Comparison of ENCODE assay signal across 1 cellular context in the genomic region with DNA sequence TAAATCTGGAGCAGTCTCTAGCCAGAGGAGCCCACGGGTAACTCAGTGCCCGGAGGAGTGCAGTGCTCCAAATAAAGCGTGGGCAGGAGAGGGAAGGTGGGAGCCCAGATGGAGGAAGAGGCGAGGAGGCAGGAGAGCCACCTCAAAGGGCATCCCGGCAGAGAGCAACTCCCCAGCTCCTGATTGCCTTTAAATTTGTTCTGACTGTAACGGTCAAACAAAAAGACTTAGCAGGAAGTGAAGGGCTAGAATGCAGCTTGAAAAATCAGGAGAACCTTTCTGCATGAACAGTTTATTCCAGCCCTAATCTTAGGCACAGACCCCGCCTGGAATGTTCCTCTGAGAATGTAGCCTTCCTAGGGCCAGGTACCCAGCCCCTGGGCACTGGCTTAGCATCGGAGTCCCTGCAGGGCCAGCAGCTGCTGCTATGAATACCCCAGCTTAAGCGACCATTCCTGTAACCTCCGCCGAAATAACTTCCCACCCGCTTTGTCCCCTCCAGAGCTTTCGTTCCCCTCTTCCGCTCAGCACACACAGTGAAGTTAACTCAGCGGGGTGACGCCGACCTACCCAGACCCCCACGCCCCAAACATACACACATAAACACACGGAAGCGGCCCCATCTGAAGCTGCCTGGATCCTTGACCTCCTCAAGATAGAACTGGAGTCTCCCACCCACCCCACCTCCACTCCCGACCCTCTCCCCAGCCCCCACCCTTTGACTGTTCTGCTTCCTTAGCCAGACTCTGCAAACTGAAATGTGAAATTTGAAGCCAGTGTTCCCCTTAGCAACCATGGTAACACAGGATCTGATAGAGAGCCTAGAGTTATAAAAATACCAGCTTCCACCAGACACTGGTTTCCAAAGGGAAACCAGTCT.
A peak's percentile ranks its signal among the peaks of the same experiment; 100 is the strongest.
TF ChIP-seq lines count a peak whose summit lies in the region.

No MANE protein-coding gene starts in this region.

TF ChIP-seq in HEK293, 187 proteins besides CTCF, POLR2A, EP300 and RAD21 (continued from another document):
- TF ChIP-seq, protein P1, sequence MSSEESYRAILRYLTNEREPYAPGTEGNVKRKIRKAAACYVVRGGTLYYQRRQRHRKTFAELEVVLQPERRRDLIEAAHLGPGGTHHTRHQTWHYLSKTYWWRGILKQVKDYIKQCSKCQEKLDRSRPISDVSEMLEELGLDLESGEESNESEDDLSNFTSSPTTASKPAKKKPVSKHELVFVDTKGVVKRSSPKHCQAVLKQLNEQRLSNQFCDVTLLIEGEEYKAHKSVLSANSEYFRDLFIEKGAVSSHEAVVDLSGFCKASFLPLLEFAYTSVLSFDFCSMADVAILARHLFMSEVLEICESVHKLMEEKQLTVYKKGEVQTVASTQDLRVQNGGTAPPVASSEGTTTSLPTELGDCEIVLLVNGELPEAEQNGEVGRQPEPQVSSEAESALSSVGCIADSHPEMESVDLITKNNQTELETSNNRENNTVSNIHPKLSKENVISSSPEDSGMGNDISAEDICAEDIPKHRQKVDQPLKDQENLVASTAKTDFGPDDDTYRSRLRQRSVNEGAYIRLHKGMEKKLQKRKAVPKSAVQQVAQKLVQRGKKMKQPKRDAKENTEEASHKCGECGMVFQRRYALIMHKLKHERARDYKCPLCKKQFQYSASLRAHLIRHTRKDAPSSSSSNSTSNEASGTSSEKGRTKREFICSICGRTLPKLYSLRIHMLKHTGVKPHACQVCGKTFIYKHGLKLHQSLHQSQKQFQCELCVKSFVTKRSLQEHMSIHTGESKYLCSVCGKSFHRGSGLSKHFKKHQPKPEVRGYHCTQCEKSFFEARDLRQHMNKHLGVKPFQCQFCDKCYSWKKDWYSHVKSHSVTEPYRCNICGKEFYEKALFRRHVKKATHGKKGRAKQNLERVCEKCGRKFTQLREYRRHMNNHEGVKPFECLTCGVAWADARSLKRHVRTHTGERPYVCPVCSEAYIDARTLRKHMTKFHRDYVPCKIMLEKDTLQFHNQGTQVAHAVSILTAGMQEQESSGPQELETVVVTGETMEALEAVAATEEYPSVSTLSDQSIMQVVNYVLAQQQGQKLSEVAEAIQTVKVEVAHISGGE (tag by site-specific recombination; conservative IDR thresholded peaks at IDR 0.05; ENCODE audit: low read depth) = peak; percentile 56
- TF ChIP-seq KLF1 (tag by site-specific recombination; IDR thresholded peaks at IDR 0.05) (peak; percentile 67), ZIC2 (tag by site-specific recombination; IDR thresholded peaks at IDR 0.05) (peak; percentile 91), ZNF501 (tag by site-specific recombination; IDR thresholded peaks at IDR 0.05) (0 out of 2 replicates have a peak, but pooled peaks have one; percentile 18), SALL2 (tag by site-specific recombination; IDR thresholded peaks at IDR 0.05; ENCODE audit: borderline replicate concordance) (no peak), ZFHX2 (tag by site-specific recombination; conservative IDR thresholded peaks at IDR 0.05) (peak; percentile 92), ZNF174 (tag by site-specific recombination; IDR thresholded peaks at IDR 0.05) (no peak), ZBTB8A (tag by site-specific recombination; IDR thresholded peaks at IDR 0.05) (peak; percentile 21; the same call in 1 of the 2 replicates), MZF1 (tag by site-specific recombination; IDR thresholded peaks at IDR 0.05; ENCODE audit: borderline replicate concordance) (no peak), GLIS2 (tag by site-specific recombination; IDR thresholded peaks at IDR 0.05) (peak; percentile 61)
- TF ChIP-seq, protein P2, sequence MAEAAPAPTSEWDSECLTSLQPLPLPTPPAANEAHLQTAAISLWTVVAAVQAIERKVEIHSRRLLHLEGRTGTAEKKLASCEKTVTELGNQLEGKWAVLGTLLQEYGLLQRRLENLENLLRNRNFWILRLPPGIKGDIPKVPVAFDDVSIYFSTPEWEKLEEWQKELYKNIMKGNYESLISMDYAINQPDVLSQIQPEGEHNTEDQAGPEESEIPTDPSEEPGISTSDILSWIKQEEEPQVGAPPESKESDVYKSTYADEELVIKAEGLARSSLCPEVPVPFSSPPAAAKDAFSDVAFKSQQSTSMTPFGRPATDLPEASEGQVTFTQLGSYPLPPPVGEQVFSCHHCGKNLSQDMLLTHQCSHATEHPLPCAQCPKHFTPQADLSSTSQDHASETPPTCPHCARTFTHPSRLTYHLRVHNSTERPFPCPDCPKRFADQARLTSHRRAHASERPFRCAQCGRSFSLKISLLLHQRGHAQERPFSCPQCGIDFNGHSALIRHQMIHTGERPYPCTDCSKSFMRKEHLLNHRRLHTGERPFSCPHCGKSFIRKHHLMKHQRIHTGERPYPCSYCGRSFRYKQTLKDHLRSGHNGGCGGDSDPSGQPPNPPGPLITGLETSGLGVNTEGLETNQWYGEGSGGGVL (tag by site-specific recombination; IDR thresholded peaks at IDR 0.05) = peak; percentile 82
- TF ChIP-seq, protein P3, sequence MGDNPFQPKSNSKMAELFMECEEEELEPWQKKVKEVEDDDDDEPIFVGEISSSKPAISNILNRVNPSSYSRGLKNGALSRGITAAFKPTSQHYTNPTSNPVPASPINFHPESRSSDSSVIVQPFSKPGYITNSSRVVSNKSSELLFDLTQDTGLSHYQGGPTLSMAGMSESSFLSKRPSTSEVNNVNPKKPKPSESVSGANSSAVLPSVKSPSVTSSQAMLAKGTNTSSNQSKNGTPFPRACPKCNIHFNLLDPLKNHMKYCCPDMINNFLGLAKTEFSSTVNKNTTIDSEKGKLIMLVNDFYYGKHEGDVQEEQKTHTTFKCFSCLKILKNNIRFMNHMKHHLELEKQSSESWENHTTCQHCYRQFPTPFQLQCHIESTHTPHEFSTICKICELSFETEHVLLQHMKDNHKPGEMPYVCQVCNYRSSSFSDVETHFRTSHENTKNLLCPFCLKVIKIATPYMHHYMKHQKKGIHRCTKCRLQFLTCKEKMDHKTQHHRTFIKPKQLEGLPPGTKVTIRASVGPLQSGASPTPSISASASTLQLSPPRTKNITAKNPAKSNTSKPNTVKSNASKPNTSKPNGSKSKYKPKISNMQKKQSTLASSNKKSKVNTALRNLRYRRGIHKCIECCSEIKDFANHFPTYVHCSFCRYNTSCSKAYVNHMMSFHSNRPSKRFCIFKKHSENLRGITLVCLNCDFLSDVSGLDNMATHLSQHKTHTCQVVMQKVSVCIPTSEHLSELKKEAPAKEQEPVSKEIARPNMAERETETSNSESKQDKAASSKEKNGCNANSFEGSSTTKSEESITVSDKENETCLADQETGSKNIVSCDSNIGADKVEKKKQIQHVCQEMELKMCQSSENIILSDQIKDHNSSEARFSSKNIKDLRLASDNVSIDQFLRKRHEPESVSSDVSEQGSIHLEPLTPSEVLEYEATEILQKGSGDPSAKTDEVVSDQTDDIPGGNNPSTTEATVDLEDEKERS (tag by site-specific recombination; IDR thresholded peaks at IDR 0.05) = no peak
